Comparison of ENCODE assay signal across 8 cellular contexts in genomic region chr9:133428579-133429215, GRCh38. TPM values are rescaled to one million over a fixed set of nuclear protein-coding genes. Genes with fewer than 3 reads are reported as not detected.
DNase-seq lines count a peak whose midpoint lies in the region; ATAC-seq and TF ChIP-seq lines count a peak whose summit lies in the region.

No MANE protein-coding gene starts in this region.

- H3K36me3 ChIP-seq in HUES64 (ENCODE audit: insufficient read depth, low read length): 0 out of 2 replicates have a peak, but pooled peaks cover 4% of the 10 kb centered on the region
- H3K36me3 ChIP-seq in mucosa of descending colon (ENCODE audit: low read depth): no peaks in the 10 kb centered on the region

- peak; percentile 74 for ATAC-seq in mucosa of descending colon
- no peak for ATAC-seq in GM21390 (IDR thresholded peaks at IDR 0.05; ENCODE audit: unreplicated experiment)
- no peak for ATAC-seq in GM21717 (IDR thresholded peaks at IDR 0.05; ENCODE audit: unreplicated experiment)

- H3K4me3 ChIP-seq in HUES64 (ENCODE audit: low read length) (peak overlapping the region; percentile 57), mucosa of descending colon (no peak overlapping the region)

- no peak for TF ChIP-seq CTCF in mucosa of descending colon (IDR thresholded peaks at IDR 0.05)

- no peak overlapping the region; the same call in 1 of the 2 replicates for H3K9ac ChIP-seq in HUES64 (ENCODE audit: low read depth, low read length)

- no peak overlapping the region for H3K27ac ChIP-seq in HUES64 (ENCODE audit: low read depth, low read length)

- DNase-seq in COR-L47 (lab: John Stamatoyannopoulos, UW): peak; percentile 72
- peak; percentile 77 for DNase-seq in ecto neural progenitor cell (ENCODE audit: low spot score)
- DNase-seq in mucosa of descending colon: peak in 2 of 3 donors; percentile 45 to 56
- DNase-seq in stimulated activated CD4-positive, alpha-beta T cell treated with anti-CD3 and anti-CD28 coated beads, Interleukin-4, amount 100 ng/mL, for 1 hour: no peak
- no peak for DNase-seq in activated CD4-positive, alpha-beta T cell treated with anti-CD3 and anti-CD28 coated beads for 4 hours

- no peaks in the 10 kb centered on the region for H3K4me1 ChIP-seq in HUES64 (ENCODE audit: insufficient read depth, low read length)
- H3K4me1 ChIP-seq in mucosa of descending colon (ENCODE audit: low read depth): peaks cover 4% of the 10 kb centered on the region

- WGBS in HUES64: under 1% methylated on average over 67 of the region's 69 CpGs

- intact Hi-C loops in mucosa of descending colon (cut with DNase I, micrococcal nuclease): no loop called here

- H3K9me3 ChIP-seq in HUES64 (ENCODE audit: insufficient read depth, low read depth, low read length) (0 out of 2 replicates have a peak, but pooled peaks cover 2% of the 10 kb centered on the region), mucosa of descending colon (no peaks in the 10 kb centered on the region)

- peaks cover 20% of the 10 kb centered on the region for H3K27me3 ChIP-seq in HUES64 (ENCODE audit: insufficient read depth, low read length)

RNA-seq across cellular contexts. Expression of gene ADAMTS13, which starts 6.5 kb away (rescaled TPM):
- 2.3 TPM for polyA plus RNA-seq in HUES64 (2013, experiment 1 of 2)
- polyA plus RNA-seq in HUES64 (2013, experiment 2 of 2): 4.4 TPM
- 1 to 10 TPM; 3.3 to 5.0 (median 3.6) TPM for total RNA-seq in mucosa of descending colon

RNA-seq across cellular contexts. Expression of gene REXO4, which starts 10.9 kb away (rescaled TPM):
- 27.1 TPM for polyA plus RNA-seq in HUES64 (2013, experiment 1 of 2)
- polyA plus RNA-seq in HUES64 (2013, experiment 2 of 2): 23.2 TPM
- 10 to 100 TPM; 18.7 to 26.0 (median 20.1) TPM for total RNA-seq in mucosa of descending colon

RNA-seq across cellular contexts. Expression of gene CACFD1, which starts 31.1 kb away (rescaled TPM):
- polyA plus RNA-seq in HUES64 (2013, experiment 1 of 2): 12.7 TPM
- 13.3 TPM for polyA plus RNA-seq in HUES64 (2013, experiment 2 of 2)
- total RNA-seq in mucosa of descending colon: 10 to 100 TPM; 42.7 to 84.2 (median 54.1) TPM

RNA-seq across cellular contexts. Expression of gene SLC2A6, which starts 50.2 kb away (rescaled TPM):
- polyA plus RNA-seq in HUES64 (2013, experiment 1 of 2): 15.8 TPM
- polyA plus RNA-seq in HUES64 (2013, experiment 2 of 2): 13.8 TPM
- 1 to 10 TPM; 2.6 to 5.3 (median 2.8) TPM for total RNA-seq in mucosa of descending colon

RNA-seq across cellular contexts. Expression of gene STKLD1, which starts 52.5 kb away (rescaled TPM):
- polyA plus RNA-seq in HUES64 (2013, experiment 1 of 2): not detected
- polyA plus RNA-seq in HUES64 (2013, experiment 2 of 2): 0.51 TPM
- 1 to 10 TPM in 2 of 3 donors, under 1 TPM in 1; 0.41 to 1.4 (median 1.3) TPM for total RNA-seq in mucosa of descending colon

Comparison
In these comparisons a context has a peak if more than half of its experiments do, and no peak if none do; other contexts are left out.
1. DNase-seq: peak in COR-L47 (single experiment), ecto neural progenitor cell (single experiment) and mucosa of descending colon (2 of 3); none in stimulated activated CD4-positive, alpha-beta T cell treated with anti-CD3 and anti-CD28 coated beads, Interleukin-4, amount 100 ng/mL, for 1 hour (single experiment) and activated CD4-positive, alpha-beta T cell treated with anti-CD3 and anti-CD28 coated beads for 4 hours (0 of 2).